Comparison of ENCODE assay signal across 1 cellular context in the genomic region with DNA sequence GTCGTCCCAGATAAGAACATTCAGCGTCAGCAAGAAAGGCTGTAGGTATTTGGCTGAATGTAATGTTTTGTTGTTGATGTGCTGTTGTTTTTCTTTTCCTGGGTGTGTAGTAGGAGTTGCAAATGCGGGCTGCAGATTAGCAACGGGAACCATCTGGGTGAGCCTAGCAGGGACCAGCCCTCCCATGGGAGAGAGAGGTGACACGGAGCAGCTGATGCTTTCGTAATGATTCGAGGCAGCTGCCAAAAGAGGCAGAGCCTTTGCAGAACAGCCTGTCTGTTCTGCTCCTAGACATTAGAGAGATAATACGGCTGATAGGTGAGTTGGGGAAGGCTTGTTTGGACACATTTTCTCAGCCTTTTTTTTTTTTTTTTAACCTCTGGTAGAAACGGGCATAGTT.
TF ChIP-seq lines count a peak whose summit lies in the region.

No MANE protein-coding gene starts in this region.

TF ChIP-seq in SK-N-SH treated with all-trans-retinoic acid at 6 μM for 48 hours, 23 proteins besides CTCF, POLR2A, EP300 and RAD21 (continued from another document):
- TF ChIP-seq, protein P1, sequence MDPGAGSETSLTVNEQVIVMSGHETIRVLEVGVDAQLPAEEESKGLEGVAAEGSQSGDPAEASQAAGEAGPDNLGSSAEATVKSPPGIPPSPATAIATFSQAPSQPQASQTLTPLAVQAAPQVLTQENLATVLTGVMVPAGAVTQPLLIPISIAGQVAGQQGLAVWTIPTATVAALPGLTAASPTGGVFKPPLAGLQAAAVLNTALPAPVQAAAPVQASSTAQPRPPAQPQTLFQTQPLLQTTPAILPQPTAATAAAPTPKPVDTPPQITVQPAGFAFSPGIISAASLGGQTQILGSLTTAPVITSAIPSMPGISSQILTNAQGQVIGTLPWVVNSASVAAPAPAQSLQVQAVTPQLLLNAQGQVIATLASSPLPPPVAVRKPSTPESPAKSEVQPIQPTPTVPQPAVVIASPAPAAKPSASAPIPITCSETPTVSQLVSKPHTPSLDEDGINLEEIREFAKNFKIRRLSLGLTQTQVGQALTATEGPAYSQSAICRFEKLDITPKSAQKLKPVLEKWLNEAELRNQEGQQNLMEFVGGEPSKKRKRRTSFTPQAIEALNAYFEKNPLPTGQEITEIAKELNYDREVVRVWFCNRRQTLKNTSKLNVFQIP (CRISPR knock-in tag; IDR thresholded peaks at IDR 0.05; ENCODE audit: borderline replicate concordance, low read depth): no peak
- TF ChIP-seq BACH2 (CRISPR knock-in tag; IDR thresholded peaks at IDR 0.05; ENCODE audit: borderline replicate concordance): no peak
- TF ChIP-seq OSR1 (CRISPR knock-in tag; IDR thresholded peaks at IDR 0.05): no peak
- TF ChIP-seq ZFP3 (CRISPR knock-in tag; IDR thresholded peaks at IDR 0.05): no peak
- TF ChIP-seq ARNTL (CRISPR knock-in tag; IDR thresholded peaks at IDR 0.05; ENCODE audit: borderline replicate concordance, low read depth): no peak
- no peak for TF ChIP-seq ISL1 (CRISPR knock-in tag; IDR thresholded peaks at IDR 0.05)
